6 cellular contexts compared by ENCODE assay signal in the genomic region with DNA sequence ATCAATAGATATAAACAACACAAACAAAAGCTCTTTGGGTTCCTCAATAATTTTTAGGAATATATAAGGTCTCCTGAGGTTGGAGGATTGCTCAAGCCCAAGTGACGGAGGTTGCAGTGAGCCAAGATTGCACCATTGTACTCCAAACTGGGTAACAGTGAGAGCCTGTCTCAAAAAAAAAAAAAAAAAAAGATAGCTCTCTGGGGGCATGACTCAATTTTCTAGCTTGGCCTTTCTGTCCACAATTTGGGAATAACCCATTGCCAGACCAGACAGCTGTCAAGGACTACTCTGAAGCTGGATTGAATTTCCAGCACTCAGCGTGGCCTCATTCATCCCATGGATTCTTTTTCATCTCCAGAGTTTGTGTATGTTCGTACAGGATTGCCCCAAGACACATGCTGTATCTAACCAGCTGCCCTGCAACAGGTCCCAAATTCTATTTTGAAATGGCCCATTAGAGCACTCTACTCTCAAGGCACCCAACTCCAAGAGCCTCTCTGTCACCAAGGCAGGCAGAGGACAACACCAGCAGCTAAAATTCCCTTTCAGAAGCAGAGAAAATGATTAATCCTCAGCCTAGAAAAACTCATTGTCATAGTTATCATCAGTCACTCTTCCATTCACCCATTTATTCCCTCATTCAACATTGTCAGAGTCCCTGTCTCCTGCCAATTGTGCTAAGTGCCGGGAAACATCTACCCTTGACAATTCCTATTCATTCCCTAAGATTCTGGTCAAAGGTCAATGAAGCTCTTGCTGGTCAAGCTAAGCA. TPM values are rescaled to one million over a fixed set of nuclear protein-coding genes. Genes with fewer than 3 reads are reported as not detected.
DNase-seq lines count a peak whose midpoint lies in the region; ATAC-seq and TF ChIP-seq lines count a peak whose summit lies in the region.

No MANE protein-coding gene starts in this region.

- no peak for TF ChIP-seq RAD21 in SK-N-SH (IDR thresholded peaks at IDR 0.05; ENCODE audit: low read length)

- intact Hi-C loops in tibial artery (cut with DNase I; ENCODE audit: low total_unique reads) = no loop called here

- WGBS in SK-N-SH (ENCODE audit: low lambda C conversion rate) = 92% methylated on average over 4 of the region's 4 CpGs

- H3K27ac ChIP-seq in SK-N-SH (ENCODE audit: low read depth in 2 of 2, low read length in 1 of 2) (peak overlapping the region; percentile 74 to 75), tibial artery (peak overlapping the region; percentile 71 to 83)

- no peak overlapping the region for H3K4me3 ChIP-seq in SK-N-SH (ENCODE audit: low read depth in 2 of 2, low read length in 1 of 2)
- H3K4me3 ChIP-seq in foreskin fibroblast (ENCODE audit: low read depth in 1 of 2, low read length in 2 of 2) = no peak overlapping the region
- H3K4me3 ChIP-seq in tibial artery = no peak overlapping the region

- peaks cover 32% of the 10 kb centered on the region for H3F3A ChIP-seq in SK-N-SH (replicated peaks; ENCODE audit: insufficient read depth)

- H3K36me3 ChIP-seq in SK-N-SH (replicated peaks in 1 of 2; ENCODE audit: control insufficient read depth in 1 of 2, insufficient read depth in 2 of 2, low read length in 1 of 2) (peaks cover 9 to 20% of the 10 kb centered on the region in 2 experiments), tibial artery (peaks cover 0 to 2% (median 0%) of the 10 kb centered on the region in 3 donors)

- DNase-seq in SK-N-SH (no peak), foreskin fibroblast (peak; percentile 85 to 94), tibial artery (peak; percentile 84 to 92), putamen (ENCODE audit: low spot score) (no peak)

- H3K9ac ChIP-seq in SK-N-SH = no peak overlapping the region

- no peaks in the 10 kb centered on the region for H3K27me3 ChIP-seq in SK-N-SH (ENCODE audit: insufficient read depth)
- H3K27me3 ChIP-seq in tibial artery = no peaks in the 10 kb centered on the region

- TF ChIP-seq CTCF in SK-N-SH (IDR thresholded peaks at IDR 0.05) = no peak
- no peak for TF ChIP-seq CTCF in foreskin fibroblast (IDR thresholded peaks at IDR 0.05; ENCODE audit: low read depth, low read length)
- no peak for TF ChIP-seq CTCF in tibial artery (IDR thresholded peaks at IDR 0.05)

- H3K4me2 ChIP-seq in SK-N-SH = no peak overlapping the region

- POLR2A ChIA-PET in SK-N-SH (lab: Yijun Ruan, JAX) = no interaction called here

- no peak for ATAC-seq in SK-N-SH treated with all-trans-retinoic acid at 6 μM for 48 hours
- no peak for ATAC-seq in HG03139 (IDR thresholded peaks at IDR 0.05; ENCODE audit: unreplicated experiment)

- H3K4me1 ChIP-seq in SK-N-SH (ENCODE audit: control insufficient read depth in 1 of 2, insufficient read depth in 2 of 2, low read depth in 1 of 2, low read length in 1 of 2) (peaks cover 10 to 31% of the 10 kb centered on the region in 2 experiments), tibial artery (peaks cover 0 to 79% (median 55%) of the 10 kb centered on the region in 4 donors)

- TF ChIP-seq EP300 in SK-N-SH (IDR thresholded peaks at IDR 0.05; ENCODE audit: borderline replicate concordance in 1 of 2, low read depth in 1 of 2, low read length in 1 of 2) = no peak

- no peak overlapping the region for H2AFZ ChIP-seq in SK-N-SH (ENCODE audit: low read depth)

- CTCF ChIA-PET in SK-N-SH (lab: Yijun Ruan, JAX) = interaction anchor here (0.6 to 3.7 kb wide), 4 partner anchors 12 to 543 kb away, joined by 4 to 12 read pairs (median 7); no protein-coding TSS in a partner anchor

- peaks cover 90% of the 10 kb centered on the region for H3K79me2 ChIP-seq in SK-N-SH (ENCODE audit: insufficient read depth)

- H3K9me3 ChIP-seq in SK-N-SH (no peaks in the 10 kb centered on the region), tibial artery (no peaks in the 10 kb centered on the region)

- peaks cover 83% of the 10 kb centered on the region for H4K20me1 ChIP-seq in SK-N-SH (ENCODE audit: insufficient read depth)

- no peaks in the 10 kb centered on the region for H3K9me2 ChIP-seq in SK-N-SH

TF ChIP-seq in SK-N-SH, 30 proteins besides CTCF, POLR2A, EP300 and RAD21 (continues in another document):
- TF ChIP-seq RCOR1 (IDR thresholded peaks at IDR 0.05; ENCODE audit: low read length) (no peak), TEAD4 (IDR thresholded peaks at IDR 0.05; ENCODE audit: borderline replicate concordance, insufficient read depth) (no peak), TCF12 (IDR thresholded peaks at IDR 0.05) (no peak), RXRA (IDR thresholded peaks at IDR 0.05; ENCODE audit: borderline replicate concordance, low read depth) (no peak), GABPA (IDR thresholded peaks at IDR 0.05; ENCODE audit: low read depth) (no peak), ELF1 (IDR thresholded peaks at IDR 0.05) (no peak)
- TF ChIP-seq, protein P1, sequence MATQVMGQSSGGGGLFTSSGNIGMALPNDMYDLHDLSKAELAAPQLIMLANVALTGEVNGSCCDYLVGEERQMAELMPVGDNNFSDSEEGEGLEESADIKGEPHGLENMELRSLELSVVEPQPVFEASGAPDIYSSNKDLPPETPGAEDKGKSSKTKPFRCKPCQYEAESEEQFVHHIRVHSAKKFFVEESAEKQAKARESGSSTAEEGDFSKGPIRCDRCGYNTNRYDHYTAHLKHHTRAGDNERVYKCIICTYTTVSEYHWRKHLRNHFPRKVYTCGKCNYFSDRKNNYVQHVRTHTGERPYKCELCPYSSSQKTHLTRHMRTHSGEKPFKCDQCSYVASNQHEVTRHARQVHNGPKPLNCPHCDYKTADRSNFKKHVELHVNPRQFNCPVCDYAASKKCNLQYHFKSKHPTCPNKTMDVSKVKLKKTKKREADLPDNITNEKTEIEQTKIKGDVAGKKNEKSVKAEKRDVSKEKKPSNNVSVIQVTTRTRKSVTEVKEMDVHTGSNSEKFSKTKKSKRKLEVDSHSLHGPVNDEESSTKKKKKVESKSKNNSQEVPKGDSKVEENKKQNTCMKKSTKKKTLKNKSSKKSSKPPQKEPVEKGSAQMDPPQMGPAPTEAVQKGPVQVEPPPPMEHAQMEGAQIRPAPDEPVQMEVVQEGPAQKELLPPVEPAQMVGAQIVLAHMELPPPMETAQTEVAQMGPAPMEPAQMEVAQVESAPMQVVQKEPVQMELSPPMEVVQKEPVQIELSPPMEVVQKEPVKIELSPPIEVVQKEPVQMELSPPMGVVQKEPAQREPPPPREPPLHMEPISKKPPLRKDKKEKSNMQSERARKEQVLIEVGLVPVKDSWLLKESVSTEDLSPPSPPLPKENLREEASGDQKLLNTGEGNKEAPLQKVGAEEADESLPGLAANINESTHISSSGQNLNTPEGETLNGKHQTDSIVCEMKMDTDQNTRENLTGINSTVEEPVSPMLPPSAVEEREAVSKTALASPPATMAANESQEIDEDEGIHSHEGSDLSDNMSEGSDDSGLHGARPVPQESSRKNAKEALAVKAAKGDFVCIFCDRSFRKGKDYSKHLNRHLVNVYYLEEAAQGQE (IDR thresholded peaks at IDR 0.05; ENCODE audit: low read depth, low read length) = no peak

TF ChIP-seq in SK-N-SH treated with all-trans-retinoic acid at 6 μM for 48 hours, 23 proteins besides CTCF, POLR2A, EP300 and RAD21 (continues in another document):
- TF ChIP-seq GLIS3 (CRISPR knock-in tag; IDR thresholded peaks at IDR 0.05) (no peak), ARNTL (CRISPR knock-in tag; IDR thresholded peaks at IDR 0.05; ENCODE audit: borderline replicate concordance, low read depth) (no peak), ZNF8 (CRISPR knock-in tag; IDR thresholded peaks at IDR 0.05) (no peak), BACH2 (CRISPR knock-in tag; IDR thresholded peaks at IDR 0.05; ENCODE audit: borderline replicate concordance) (no peak), SNAI2 (CRISPR knock-in tag; IDR thresholded peaks at IDR 0.05) (no peak), ZNF565 (CRISPR knock-in tag; conservative IDR thresholded peaks at IDR 0.05; ENCODE audit: low read depth) (no peak)
- TF ChIP-seq, protein P2, sequence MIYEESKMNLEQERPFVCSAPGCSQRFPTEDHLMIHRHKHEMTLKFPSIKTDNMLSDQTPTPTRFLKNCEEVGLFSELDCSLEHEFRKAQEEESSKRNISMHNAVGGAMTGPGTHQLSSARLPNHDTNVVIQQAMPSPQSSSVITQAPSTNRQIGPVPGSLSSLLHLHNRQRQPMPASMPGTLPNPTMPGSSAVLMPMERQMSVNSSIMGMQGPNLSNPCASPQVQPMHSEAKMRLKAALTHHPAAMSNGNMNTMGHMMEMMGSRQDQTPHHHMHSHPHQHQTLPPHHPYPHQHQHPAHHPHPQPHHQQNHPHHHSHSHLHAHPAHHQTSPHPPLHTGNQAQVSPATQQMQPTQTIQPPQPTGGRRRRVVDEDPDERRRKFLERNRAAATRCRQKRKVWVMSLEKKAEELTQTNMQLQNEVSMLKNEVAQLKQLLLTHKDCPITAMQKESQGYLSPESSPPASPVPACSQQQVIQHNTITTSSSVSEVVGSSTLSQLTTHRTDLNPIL (CRISPR knock-in tag; IDR thresholded peaks at IDR 0.05; ENCODE audit: low read depth) = no peak
- TF ChIP-seq, protein P3, sequence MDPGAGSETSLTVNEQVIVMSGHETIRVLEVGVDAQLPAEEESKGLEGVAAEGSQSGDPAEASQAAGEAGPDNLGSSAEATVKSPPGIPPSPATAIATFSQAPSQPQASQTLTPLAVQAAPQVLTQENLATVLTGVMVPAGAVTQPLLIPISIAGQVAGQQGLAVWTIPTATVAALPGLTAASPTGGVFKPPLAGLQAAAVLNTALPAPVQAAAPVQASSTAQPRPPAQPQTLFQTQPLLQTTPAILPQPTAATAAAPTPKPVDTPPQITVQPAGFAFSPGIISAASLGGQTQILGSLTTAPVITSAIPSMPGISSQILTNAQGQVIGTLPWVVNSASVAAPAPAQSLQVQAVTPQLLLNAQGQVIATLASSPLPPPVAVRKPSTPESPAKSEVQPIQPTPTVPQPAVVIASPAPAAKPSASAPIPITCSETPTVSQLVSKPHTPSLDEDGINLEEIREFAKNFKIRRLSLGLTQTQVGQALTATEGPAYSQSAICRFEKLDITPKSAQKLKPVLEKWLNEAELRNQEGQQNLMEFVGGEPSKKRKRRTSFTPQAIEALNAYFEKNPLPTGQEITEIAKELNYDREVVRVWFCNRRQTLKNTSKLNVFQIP (CRISPR knock-in tag; IDR thresholded peaks at IDR 0.05; ENCODE audit: borderline replicate concordance, low read depth) = no peak

RNA-seq across cellular contexts. Expression of a gene that starts 8.7 kb away (rescaled TPM):
- polyA plus RNA-seq in SK-N-SH (2012; rRNA removed) = 44.4 and 48.1 TPM in 2 replicates
- 10.1 and 14.0 TPM in 2 replicates for polyA plus RNA-seq in SK-N-SH (2012; cell fraction: cytosol; rRNA removed)
- polyA plus RNA-seq in SK-N-SH (2012; cell fraction: nucleus; rRNA removed) = 327 and 442 TPM in 2 replicates

RNA-seq across cellular contexts. Expression of a gene that starts 28.9 kb away (rescaled TPM):
- polyA plus RNA-seq in SK-N-SH (2012; rRNA removed) = 158 and 176 TPM in 2 replicates
- polyA plus RNA-seq in SK-N-SH (2012; cell fraction: cytosol; rRNA removed) = 77.5 and 107 TPM in 2 replicates
- polyA plus RNA-seq in SK-N-SH (2012; cell fraction: nucleus; rRNA removed) = 306 and 385 TPM in 2 replicates

RNA-seq across cellular contexts. Expression of a gene that starts 36.0 kb away (rescaled TPM):
- polyA plus RNA-seq in SK-N-SH (2012; rRNA removed) = 1.9 and 2.2 TPM in 2 replicates
- 0.67 and 1.2 TPM in 2 replicates for polyA plus RNA-seq in SK-N-SH (2012; cell fraction: cytosol; rRNA removed)
- polyA plus RNA-seq in SK-N-SH (2012; cell fraction: nucleus; rRNA removed) = 11.8 and 14.3 TPM in 2 replicates

RNA-seq across cellular contexts. Expression of a gene that starts 46.3 kb away (rescaled TPM):
- 264 and 320 TPM in 2 replicates for polyA plus RNA-seq in SK-N-SH (2012; rRNA removed)
- 199 and 268 TPM in 2 replicates for polyA plus RNA-seq in SK-N-SH (2012; cell fraction: cytosol; rRNA removed)
- 117 and 153 TPM in 2 replicates for polyA plus RNA-seq in SK-N-SH (2012; cell fraction: nucleus; rRNA removed)

RNA-seq across cellular contexts. Expression of a gene that starts 48.3 kb away (rescaled TPM):
- polyA plus RNA-seq in SK-N-SH (2012; rRNA removed) = 183 and 206 TPM in 2 replicates
- 60.8 and 101 TPM in 2 replicates for polyA plus RNA-seq in SK-N-SH (2012; cell fraction: cytosol; rRNA removed)
- 702 and 826 TPM in 2 replicates for polyA plus RNA-seq in SK-N-SH (2012; cell fraction: nucleus; rRNA removed)

Comparison
In these comparisons a context has a peak if more than half of its experiments do, and no peak if none do; other contexts are left out.
1. DNase-seq: peak in foreskin fibroblast (2 of 2) and tibial artery (2 of 2); none in SK-N-SH (single experiment) and putamen (single experiment).